ENCODE assay signal across 1 cellular context in genomic region chr22:48629631-48630443, GRCh38.
TF ChIP-seq lines count a peak whose summit lies in the region.

No MANE protein-coding gene starts in this region.

TF ChIP-seq in WTC11, 78 proteins besides CTCF, POLR2A, EP300 and RAD21 (continued from another document):
- TF ChIP-seq NR3C1 (CRISPR knock-in tag; conservative IDR thresholded peaks at IDR 0.05; ENCODE audit: low read depth) = no peak
- no peak for TF ChIP-seq RORB (CRISPR knock-in tag; IDR thresholded peaks at IDR 0.05)
- no peak for TF ChIP-seq PRRX2 (CRISPR knock-in tag; IDR thresholded peaks at IDR 0.05)
- no peak for TF ChIP-seq ZNF281 (CRISPR knock-in tag; IDR thresholded peaks at IDR 0.05)
- TF ChIP-seq ZNF425 (CRISPR knock-in tag; conservative IDR thresholded peaks at IDR 0.05) = no peak
- no peak for TF ChIP-seq AR (CRISPR knock-in tag; IDR thresholded peaks at IDR 0.05)
- no peak for TF ChIP-seq GABPB1 (CRISPR knock-in tag; IDR thresholded peaks at IDR 0.05)
- TF ChIP-seq TEAD4 (CRISPR knock-in tag; IDR thresholded peaks at IDR 0.05) = no peak
- TF ChIP-seq MLX (CRISPR knock-in tag; IDR thresholded peaks at IDR 0.05) = no peak
- no peak for TF ChIP-seq GTF2I (CRISPR knock-in tag; conservative IDR thresholded peaks at IDR 0.05)
- TF ChIP-seq PRDM15 (CRISPR knock-in tag; IDR thresholded peaks at IDR 0.05) = no peak
- no peak for TF ChIP-seq E2F4 (CRISPR knock-in tag; IDR thresholded peaks at IDR 0.05; ENCODE audit: borderline replicate concordance, low read depth)
- no peak for TF ChIP-seq ZNF423 (CRISPR knock-in tag; IDR thresholded peaks at IDR 0.05)
